ENCODE assay signal across 26 cellular contexts in genomic region chr19:39381910-39382611, GRCh38. TPM values are rescaled to one million over a fixed set of nuclear protein-coding genes. Genes with fewer than 3 reads are reported as not detected.
DNase-seq lines count a peak whose midpoint lies in the region; ATAC-seq, FAIRE-seq and TF ChIP-seq lines count a peak whose summit lies in the region.
"Had no signal": no experiment of that assay in that cellular context is flagged by ENCODE, and none has a peak within 500 bp of the region (broad histone marks: within the 10 kb centered on the region; RNA-seq: fewer than 3 reads in every experiment).

No MANE protein-coding gene starts in this region.

- ATAC-seq in activated T-cell treated with anti-CD3 and anti-CD28 coated beads, Interleukin-2, amount 50 U/mL, for 4 hours = no peak
- no peak for ATAC-seq in central memory CD8-positive, alpha-beta T cell (replicated peaks; ENCODE audit: extremely low read depth, poor library complexity, severe bottlenecking)
- ATAC-seq: HCT116 had no signal

- TF ChIP-seq CTCF in RWPE1 (conservative IDR thresholded peaks at IDR 0.05; ENCODE audit: low read depth) (no peak), neural crest cell (conservative IDR thresholded peaks at IDR 0.05) (no peak)

- H3K27ac Mint-ChIP-seq in activated T-cell treated with anti-CD3 and anti-CD28 coated beads, Interleukin-2, amount 50 U/mL, for 24 hours = peak overlapping the region; percentile 83
- H3K27ac Mint-ChIP-seq in central memory CD8-positive, alpha-beta T cell (ENCODE audit: low read depth) = peak overlapping the region; percentile 63
- peak overlapping the region; percentile 29 for H3K27ac Mint-ChIP-seq in neural crest cell (ENCODE audit: unreplicated experiment)
- H3K27ac Mint-ChIP-seq: mesothelial cell of epicardium had no signal

- DNase-seq in activated T-cell treated with anti-CD3 and anti-CD28 coated beads, Interleukin-2, amount 50 U/mL, for 24 hours = no peak
- DNase-seq in activated T-cell treated with anti-CD3 and anti-CD28 coated beads, Interleukin-2, amount 50 U/mL, for 4 hours = no peak
- DNase-seq in RWPE1 (ENCODE audit: low spot score) = no peak
- DNase-seq in central memory CD8-positive, alpha-beta T cell (ENCODE audit: low spot score in 2 of 2) = no peak
- no peak for DNase-seq in neural crest cell (ENCODE audit: low read depth, low spot score)
- DNase-seq in T-helper 1 cell = no peak
- DNase-seq in NCI-H146 (lab: John Stamatoyannopoulos, UW) = no peak
- DNase-seq in H54 (ENCODE audit: insufficient read length, low spot score) = no peak
- DNase-seq: activated CD4-positive, CD25-positive, alpha-beta regulatory T cell treated with anti-CD3 and anti-CD28 coated beads, Interleukin-2, amount 50 U/mL, for 72 hours; activated naive CD8-positive, alpha-beta T cell treated with anti-CD3 and anti-CD28 coated beads for 36 hours; effector CD4-positive, alpha-beta T cell; hypothalamus; kidney glomerular epithelial cell; NCI-H1417 treated with DMSO at 0.1 percent for 48 hours; NCI-H345; NK-92 treated with Interleukin-12 subunit alpha and Interleukin-12 subunit beta, amount 100 ng/mL, for 24 hours; Right ventricle myocardium superior; stomach; T-helper 2 cell had no signal

- no peak for TF ChIP-seq POLR2A in H54 (IDR thresholded peaks at IDR 0.05; ENCODE audit: low read depth, low read length)

- no peaks in the 10 kb centered on the region for H3K4me1 Mint-ChIP-seq in activated T-cell treated with anti-CD3 and anti-CD28 coated beads, Interleukin-2, amount 50 U/mL, for 24 hours (ENCODE audit: low read depth)
- peaks cover 3% of the 10 kb centered on the region for H3K4me1 Mint-ChIP-seq in activated T-cell treated with anti-CD3 and anti-CD28 coated beads, Interleukin-2, amount 50 U/mL, for 4 hours (ENCODE audit: low read depth)
- H3K4me1 Mint-ChIP-seq in central memory CD8-positive, alpha-beta T cell = peaks cover 5% of the 10 kb centered on the region
- no peaks in the 10 kb centered on the region for H3K4me1 Mint-ChIP-seq in neural crest cell
- H3K4me1 Mint-ChIP-seq: mesothelial cell of epicardium had no signal

- CTCF ChIA-PET in RWPE1 (lab: Yijun Ruan, JAX) = interaction anchor here (1.0 kb wide), 1 partner anchor 19 kb away, joined by 3 read pairs; no protein-coding TSS in a partner anchor

- H3K4me3 Mint-ChIP-seq in activated T-cell treated with anti-CD3 and anti-CD28 coated beads, Interleukin-2, amount 50 U/mL, for 24 hours = no peak overlapping the region
- H3K4me3 Mint-ChIP-seq in activated T-cell treated with anti-CD3 and anti-CD28 coated beads, Interleukin-2, amount 50 U/mL, for 4 hours = no peak overlapping the region
- H3K4me3 Mint-ChIP-seq in central memory CD8-positive, alpha-beta T cell = no peak overlapping the region
- H3K4me3 Mint-ChIP-seq in neural crest cell = no peak overlapping the region
- H3K4me3 Mint-ChIP-seq: activated naive CD8-positive, alpha-beta T cell treated with anti-CD3 and anti-CD28 coated beads for 36 hours; mesothelial cell of epicardium had no signal

- FAIRE-seq in H54 (lab: Jason Lieb, UNC) = no peak
- FAIRE-seq: HTR-8/SVneo, urothelium cell line had no signal

- no peaks in the 10 kb centered on the region for H3K27me3 Mint-ChIP-seq in activated T-cell treated with anti-CD3 and anti-CD28 coated beads, Interleukin-2, amount 50 U/mL, for 24 hours
- H3K27me3 Mint-ChIP-seq in activated T-cell treated with anti-CD3 and anti-CD28 coated beads, Interleukin-2, amount 50 U/mL, for 4 hours (ENCODE audit: low read depth) = no peaks in the 10 kb centered on the region
- H3K27me3 Mint-ChIP-seq in central memory CD8-positive, alpha-beta T cell = no peaks in the 10 kb centered on the region
- H3K27me3 Mint-ChIP-seq in neural crest cell (ENCODE audit: low read depth) = no peaks in the 10 kb centered on the region
- H3K27me3 Mint-ChIP-seq: activated naive CD8-positive, alpha-beta T cell treated with anti-CD3 and anti-CD28 coated beads for 36 hours had no signal

- H3K36me3 Mint-ChIP-seq in activated T-cell treated with anti-CD3 and anti-CD28 coated beads, Interleukin-2, amount 50 U/mL, for 24 hours (ENCODE audit: low read depth) = peaks cover 94% of the 10 kb centered on the region
- peaks cover 38% of the 10 kb centered on the region for H3K36me3 Mint-ChIP-seq in activated T-cell treated with anti-CD3 and anti-CD28 coated beads, Interleukin-2, amount 50 U/mL, for 4 hours (ENCODE audit: insufficient read depth)
- peaks cover 39% of the 10 kb centered on the region for H3K36me3 Mint-ChIP-seq in central memory CD8-positive, alpha-beta T cell (ENCODE audit: insufficient read depth)
- peaks cover 10% of the 10 kb centered on the region for H3K36me3 Mint-ChIP-seq in neural crest cell (ENCODE audit: low read depth)

- peak overlapping the region; percentile 60 for H3K27ac ChIP-seq in RWPE1
- H3K27ac ChIP-seq: C4-2B, cardiac muscle cell, right atrium auricular region had no signal

- no peaks in the 10 kb centered on the region for H3K9me3 Mint-ChIP-seq in activated T-cell treated with anti-CD3 and anti-CD28 coated beads, Interleukin-2, amount 50 U/mL, for 24 hours
- no peaks in the 10 kb centered on the region for H3K9me3 Mint-ChIP-seq in activated T-cell treated with anti-CD3 and anti-CD28 coated beads, Interleukin-2, amount 50 U/mL, for 4 hours
- no peaks in the 10 kb centered on the region for H3K9me3 Mint-ChIP-seq in central memory CD8-positive, alpha-beta T cell
- no peaks in the 10 kb centered on the region for H3K9me3 Mint-ChIP-seq in neural crest cell
- H3K9me3 Mint-ChIP-seq: activated naive CD8-positive, alpha-beta T cell treated with anti-CD3 and anti-CD28 coated beads for 36 hours; mesothelial cell of epicardium had no signal

- POLR2A ChIA-PET in RWPE1 (lab: Yijun Ruan, JAX; ENCODE audit: low non-redundant PET) = no interaction called here

RNA-seq across cellular contexts. Expression of gene PAF1, which starts 8.8 kb away (rescaled TPM):
- 10 to 100 TPM; 48.0 to 50.8 (median 50.2) TPM for total RNA-seq in activated T-cell treated with anti-CD3 and anti-CD28 coated beads, Interleukin-2, amount 50 U/mL, for 4 hours
- 62.9 and 67.3 TPM in 2 replicates for total RNA-seq in neural crest cell

RNA-seq across cellular contexts. Expression of gene MED29, which starts 9.1 kb away (rescaled TPM):
- 10 to 100 TPM; 39.5 to 43.1 (median 39.7) TPM for total RNA-seq in activated T-cell treated with anti-CD3 and anti-CD28 coated beads, Interleukin-2, amount 50 U/mL, for 4 hours
- 37.3 and 40.3 TPM in 2 replicates for total RNA-seq in neural crest cell

RNA-seq across cellular contexts. Expression of gene ZFP36, which starts 24.6 kb away (rescaled TPM):
- total RNA-seq in activated T-cell treated with anti-CD3 and anti-CD28 coated beads, Interleukin-2, amount 50 U/mL, for 4 hours = 10 to 100 TPM; 39.5 to 50.8 (median 43.7) TPM
- 4.0 TPM in 2 replicates for total RNA-seq in neural crest cell

RNA-seq across cellular contexts. Expression of gene PLEKHG2, which starts 30.4 kb away (rescaled TPM):
- 10 to 100 TPM; 22.0 to 23.7 (median 22.0) TPM for total RNA-seq in activated T-cell treated with anti-CD3 and anti-CD28 coated beads, Interleukin-2, amount 50 U/mL, for 4 hours
- total RNA-seq in neural crest cell = 120 and 135 TPM in 2 replicates

RNA-seq across cellular contexts. Expression of gene SAMD4B, which starts 39.8 kb away (rescaled TPM):
- 10 to 100 TPM; 72.6 to 81.6 (median 81.1) TPM for total RNA-seq in activated T-cell treated with anti-CD3 and anti-CD28 coated beads, Interleukin-2, amount 50 U/mL, for 4 hours
- total RNA-seq in neural crest cell = 158 and 164 TPM in 2 replicates

Comparison
In these comparisons a context has a peak if more than half of its experiments do, and no peak if none do; other contexts are left out.
1. H3K27ac Mint-ChIP-seq: peak in every context shown above with its lines; median percentile 83 in activated T-cell treated with anti-CD3 and anti-CD28 coated beads, Interleukin-2, amount 50 U/mL, for 24 hours; 63 in central memory CD8-positive, alpha-beta T cell; 29 in neural crest cell.